ENCODE assay signal across 13 cellular contexts in the genomic region with DNA sequence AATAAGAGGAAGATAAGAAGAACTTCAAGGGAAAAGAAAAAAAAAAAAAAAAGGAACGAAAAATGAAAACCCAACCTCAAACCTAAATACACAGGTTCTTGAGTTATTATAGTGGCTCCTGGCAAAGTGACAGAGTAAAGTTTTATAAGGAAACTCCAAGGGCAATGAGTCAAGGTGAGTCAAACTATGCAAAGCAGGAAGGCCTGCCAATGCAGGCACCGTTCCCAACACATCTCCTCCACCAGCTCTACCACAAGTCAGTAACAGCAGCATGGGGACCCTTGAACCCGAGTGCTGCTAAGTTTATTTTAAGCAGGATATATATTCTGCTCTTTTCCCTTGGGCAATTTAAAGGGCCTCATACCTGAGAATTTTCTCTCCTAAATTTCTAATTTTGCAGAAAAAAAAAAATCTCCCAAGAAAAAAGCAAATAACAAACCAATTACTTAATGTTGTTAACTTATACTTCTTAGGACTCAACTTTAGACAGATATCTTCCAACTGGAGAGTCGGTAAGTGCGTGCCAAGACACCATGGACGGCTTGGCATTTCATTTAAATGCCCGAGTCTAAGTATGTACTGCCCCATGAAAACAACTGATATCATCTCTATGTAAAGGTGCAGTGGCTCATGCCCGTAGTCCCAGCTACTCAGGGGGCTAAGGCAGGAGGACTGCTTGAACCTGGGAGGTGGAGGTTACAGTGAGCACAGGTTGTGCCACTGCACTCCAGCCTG.
DNase-seq lines count a peak whose midpoint lies in the region; ATAC-seq and TF ChIP-seq lines count a peak whose summit lies in the region.
"Had no signal": no experiment of that assay in that cellular context is flagged by ENCODE, and none has a peak within 500 bp of the region (broad histone marks: within the 10 kb centered on the region; RNA-seq: fewer than 3 reads in every experiment).

No MANE protein-coding gene starts in this region.

- intact Hi-C loops in HCT116 (cut with micrococcal nuclease) = no loop called here
- intact Hi-C loops in posterior vena cava (cut with DNase I) = no loop called here

- H3K36me3 ChIP-seq in HCT116 (ENCODE audit: control insufficient read depth in 1 of 2, insufficient read depth in 2 of 2, low read length in 2 of 2) (peaks cover 0 to 5% of the 10 kb centered on the region in 2 experiments; a peak in 1 of 4 replicates), skeletal muscle tissue (ENCODE audit: control insufficient read depth in 3 of 3, insufficient read depth in 3 of 3, low read length in 3 of 3) (peaks cover 36 to 61% (median 53%) of the 10 kb centered on the region in 3 donors)

- RAD21 ChIA-PET in HCT116 (lab: Charles Lee; ENCODE audit: low non-redundant PET in 1 of 2, low total read pairs in 2 of 2, uncharacterized antibody in 2 of 2, unreplicated experiment in 2 of 2) = no interaction called here

- TF ChIP-seq CTCF in HCT116 (IDR thresholded peaks at IDR 0.05 in 2 of 3, conservative IDR thresholded peaks at IDR 0.05 in 1 of 3; ENCODE audit: borderline replicate concordance in 1 of 3, insufficient read depth in 1 of 3, low read depth in 2 of 3, low read length in 2 of 3) (no peak), foreskin fibroblast (IDR thresholded peaks at IDR 0.05; ENCODE audit: low read depth, low read length) (no peak)

- TF ChIP-seq RAD21 in HCT116 (IDR thresholded peaks at IDR 0.05; ENCODE audit: low read depth) = no peak

- peaks cover 4% of the 10 kb centered on the region; the same call in 1 of the 2 replicates for H4K20me1 ChIP-seq in HCT116 (ENCODE audit: insufficient read depth)

- no TSS peak for BruUV-seq in HCT116 (replicated peaks; lab: Mats Ljungman, UMichigan)

- TF ChIP-seq POLR2A in HCT116 (IDR thresholded peaks at IDR 0.05; ENCODE audit: borderline replicate concordance, extremely low read depth, insufficient read depth, insufficient read length) = no peak

- no peaks in the 10 kb centered on the region for H3K9me2 ChIP-seq in HCT116 (ENCODE audit: insufficient read depth)

- CTCF ChIA-PET in HCT116 (lab: Charles Lee) = interaction anchor here (1.0 to 3.4 kb wide), 3 partner anchors 229 to 265 kb away, joined by 3 to 13 read pairs (median 11); no protein-coding TSS in a partner anchor

- no peaks in the 10 kb centered on the region for H3K27me3 ChIP-seq in HCT116 (ENCODE audit: insufficient read depth, low read length)
- no peaks in the 10 kb centered on the region for H3K27me3 ChIP-seq in skeletal muscle tissue (ENCODE audit: control insufficient read depth in 3 of 3, insufficient read depth in 3 of 3, low read length in 3 of 3)
- H3K27me3 ChIP-seq: cardiac muscle cell, suprapubic skin had no signal

- H3K4me3 ChIP-seq in HCT116 (replicated peaks in 1 of 2; ENCODE audit: low read depth in 1 of 2, low read length in 2 of 2) (no peak overlapping the region), foreskin fibroblast (ENCODE audit: low read depth in 1 of 2, low read length in 2 of 2) (no peak overlapping the region), skeletal muscle tissue (ENCODE audit: low read length in 3 of 3) (no peak overlapping the region)
- H3K4me3 ChIP-seq: cardiac muscle cell, suprapubic skin had no signal

- H3K27ac ChIP-seq in HCT116 (ENCODE audit: low read depth, low read length) (no peak overlapping the region), skeletal muscle tissue (ENCODE audit: low read depth, low read length) (peak overlapping the region; percentile 4)
- H3K27ac ChIP-seq: cardiac muscle cell had no signal

- ATAC-seq in HCT116 = no peak

- H3K79me2 ChIP-seq in HCT116 (ENCODE audit: insufficient read depth, low read length) = no peaks in the 10 kb centered on the region

- POLR2A ChIA-PET in HCT116 (lab: Charles Lee) = no interaction called here

- no peak for DNase-seq in HCT116 (ENCODE audit: low read depth, low spot score)
- peak; percentile 26 for DNase-seq in T1000 (lab: John Stamatoyannopoulos, UW)
- peak; percentile 88 to 95 for DNase-seq in foreskin fibroblast
- DNase-seq in NCI-H2171 (lab: John Stamatoyannopoulos, UW) = no peak
- no peak for DNase-seq in posterior vena cava (ENCODE audit: low spot score)
- no peak for DNase-seq in NCI-H2196 (lab: John Stamatoyannopoulos, UW; ENCODE audit: unreplicated experiment)
- no peak for DNase-seq in stimulated activated CD4-positive, alpha-beta T cell treated with anti-CD3 and anti-CD28 coated beads, Interleukin-1b, Interleukin-23, amount 100 ng/mL, for 48 hours
- DNase-seq: activated CD8-positive, alpha-beta memory T cell treated with anti-CD3 and anti-CD28 coated beads for 24 hours; NCI-H510A; T-helper 1 cell had no signal

- H3K9ac ChIP-seq in HCT116 (ENCODE audit: low read length) (no peak overlapping the region), skeletal muscle tissue (ENCODE audit: low read depth in 1 of 3, low read length in 3 of 3) (no peak overlapping the region)

- H3K4me2 ChIP-seq in HCT116 (ENCODE audit: low read length) = no peak overlapping the region

- H3K9me3 ChIP-seq in HCT116 (ENCODE audit: control insufficient read depth in 1 of 2, insufficient read depth in 1 of 2, low read depth in 1 of 2, low read length in 2 of 2) (no peaks in the 10 kb centered on the region), skeletal muscle tissue (ENCODE audit: control insufficient read depth in 3 of 3, low read length in 3 of 3) (no peaks in the 10 kb centered on the region)
- H3K9me3 ChIP-seq: suprapubic skin had no signal

- H2AFZ ChIP-seq in HCT116 (ENCODE audit: low read depth, low read length, poor library complexity, severe bottlenecking) = no peak overlapping the region

- H3K4me1 ChIP-seq in HCT116 (ENCODE audit: control insufficient read depth in 1 of 2, insufficient read depth in 2 of 2, low read length in 2 of 2) (peaks cover 0 to 9% of the 10 kb centered on the region in 2 experiments; a peak in 1 of 4 replicates), skeletal muscle tissue (ENCODE audit: control insufficient read depth in 3 of 3, insufficient read depth in 3 of 3, low read length in 3 of 3) (peaks cover 9 to 33% (median 28%) of the 10 kb centered on the region in 3 donors)

TF ChIP-seq in HCT116, 20 proteins besides CTCF, POLR2A, EP300 and RAD21:
- 0 out of 2 replicates have a peak, but pooled peaks have one; percentile 7 for TF ChIP-seq SP1 (IDR thresholded peaks at IDR 0.05; ENCODE audit: low read depth)
- TF ChIP-seq EZH2phosphoT487 (IDR thresholded peaks at IDR 0.05; ENCODE audit: borderline replicate concordance) = no peak
- TF ChIP-seq FOSL1 (IDR thresholded peaks at IDR 0.05; ENCODE audit: low read depth) = peak; percentile 70
- TF ChIP-seq JUND (IDR thresholded peaks at IDR 0.05) = no peak
- no peak for TF ChIP-seq SRF (IDR thresholded peaks at IDR 0.05; ENCODE audit: low read depth)
- no peak for TF ChIP-seq ZFX (IDR thresholded peaks at IDR 0.05)
- no peak for TF ChIP-seq EZH2 (IDR thresholded peaks at IDR 0.05)
- TF ChIP-seq CEBPB (IDR thresholded peaks at IDR 0.05; ENCODE audit: low read depth) = no peak

Comparison
In these comparisons a context has a peak if more than half of its experiments do, and no peak if none do; other contexts are left out.
1. DNase-seq: peak in T1000 (single experiment) and foreskin fibroblast (2 of 2); none in HCT116 (single experiment), NCI-H2171 (single experiment), posterior vena cava (single experiment), NCI-H2196 (single experiment) and stimulated activated CD4-positive, alpha-beta T cell treated with anti-CD3 and anti-CD28 coated beads, Interleukin-1b, Interleukin-23, amount 100 ng/mL, for 48 hours (single experiment).